Comparison of ENCODE assay signal across 8 cellular contexts in genomic region chr5:181217805-181218065, GRCh38. TPM values are rescaled to one million over a fixed set of nuclear protein-coding genes. Genes with fewer than 3 reads are reported as not detected.
DNase-seq lines count a peak whose midpoint lies in the region; ATAC-seq, FAIRE-seq and TF ChIP-seq lines count a peak whose summit lies in the region.

No MANE protein-coding gene starts in this region.

- H3K27me3 Mint-ChIP-seq in activated T-cell treated with anti-CD3 and anti-CD28 coated beads, Interleukin-2, amount 50 U/mL, for 4 hours (ENCODE audit: low read depth): peaks cover 3% of the 10 kb centered on the region

- peak overlapping the region; percentile 76 for H3K27ac ChIP-seq in left ventricle myocardium inferior (replicated peaks)
- peak overlapping the region; percentile 17 to 74 for H3K27ac ChIP-seq in small intestine (ENCODE audit: low read depth in 1 of 2, low read length in 1 of 2)

- H3K4me3 ChIP-seq in GM12875 (ENCODE audit: low read depth, low read length): peak overlapping the region; percentile 60
- peak overlapping the region; percentile 72 for H3K4me3 ChIP-seq in left ventricle myocardium inferior
- H3K4me3 ChIP-seq in small intestine (ENCODE audit: low read depth in 1 of 2, low read length in 2 of 2): peak overlapping the region in 1 of 2 donors; percentile 50

- H3K27me3 ChIP-seq in left ventricle myocardium inferior (ENCODE audit: low read depth) (no peaks in the 10 kb centered on the region), small intestine (ENCODE audit: control insufficient read depth in 2 of 2, insufficient read depth in 2 of 2, low read length in 2 of 2) (no peaks in the 10 kb centered on the region)

- H3K36me3 Mint-ChIP-seq in activated T-cell treated with anti-CD3 and anti-CD28 coated beads, Interleukin-2, amount 50 U/mL, for 4 hours (ENCODE audit: insufficient read depth): no peaks in the 10 kb centered on the region

- H3K4me1 ChIP-seq in left ventricle myocardium inferior: peaks cover 46% of the 10 kb centered on the region
- peaks cover 0 to 3% of the 10 kb centered on the region in 2 donors for H3K4me1 ChIP-seq in small intestine (ENCODE audit: control insufficient read depth in 2 of 2, insufficient read depth in 1 of 2, low read depth in 1 of 2, low read length in 1 of 2)

- no peak for FAIRE-seq in small intestine (lab: Jason Lieb, UNC)

- peaks cover 38% of the 10 kb centered on the region for H3K4me1 Mint-ChIP-seq in activated T-cell treated with anti-CD3 and anti-CD28 coated beads, Interleukin-2, amount 50 U/mL, for 4 hours (ENCODE audit: low read depth)

- no peaks in the 10 kb centered on the region for H3K9me3 Mint-ChIP-seq in activated T-cell treated with anti-CD3 and anti-CD28 coated beads, Interleukin-2, amount 50 U/mL, for 4 hours

- H3K36me3 ChIP-seq in left ventricle myocardium inferior (no peaks in the 10 kb centered on the region), small intestine (ENCODE audit: control insufficient read depth in 2 of 2, insufficient read depth in 2 of 2, low read length in 2 of 2) (no peaks in the 10 kb centered on the region)

- intact Hi-C loops in left ventricle myocardium inferior (cut with micrococcal nuclease): no loop called here

- peak overlapping the region; percentile 86 for H3K4me3 Mint-ChIP-seq in activated T-cell treated with anti-CD3 and anti-CD28 coated beads, Interleukin-2, amount 50 U/mL, for 4 hours

- H3K9me3 ChIP-seq in left ventricle myocardium inferior (replicated peaks) (no peaks in the 10 kb centered on the region), small intestine (ENCODE audit: control insufficient read depth, low read depth) (no peaks in the 10 kb centered on the region)

- WGBS in small intestine, 3 donors: 2 to 7% (median 4%) methylated on average over 13 of the region's 13 CpGs

- TF ChIP-seq CTCF in GM12875 (IDR thresholded peaks at IDR 0.05; ENCODE audit: borderline replicate concordance, insufficient read depth, low read depth, low read length) (no peak), left ventricle myocardium inferior (IDR thresholded peaks at IDR 0.05; ENCODE audit: borderline replicate concordance) (no peak)

- DNase-seq in activated T-cell treated with anti-CD3 and anti-CD28 coated beads, Interleukin-2, amount 50 U/mL, for 4 hours: no peak
- no peak for DNase-seq in left ventricle myocardium inferior
- peak; percentile 31 for DNase-seq in small intestine
- no peak for DNase-seq in GDM1 (lab: John Stamatoyannopoulos, UW)
- DNase-seq in NCI-H524 treated with DMSO at 0.1 percent for 48 hours (lab: John Stamatoyannopoulos, UW): no peak

- ATAC-seq in HG03097 (IDR thresholded peaks at IDR 0.05; ENCODE audit: low FRiP score, unreplicated experiment) (peak; percentile 11), GM21390 (IDR thresholded peaks at IDR 0.05; ENCODE audit: unreplicated experiment) (no peak)
- ATAC-seq in activated T-cell treated with anti-CD3 and anti-CD28 coated beads, Interleukin-2, amount 50 U/mL, for 4 hours: peak; percentile 3 to 10

RNA-seq across cellular contexts. Expression of gene TRIM41, which starts 5.3 kb away (rescaled TPM):
- 10 to 100 TPM; 37.6 to 39.5 (median 38.3) TPM for total RNA-seq in activated T-cell treated with anti-CD3 and anti-CD28 coated beads, Interleukin-2, amount 50 U/mL, for 4 hours
- 26.4 TPM for total RNA-seq in left ventricle myocardium inferior
- 10 to 100 TPM; 19.2 to 25.0 (median 20.3) TPM for polyA plus RNA-seq in small intestine

RNA-seq across cellular contexts. Expression of gene TRIM7, which starts 12.7 kb away (rescaled TPM):
- total RNA-seq in activated T-cell treated with anti-CD3 and anti-CD28 coated beads, Interleukin-2, amount 50 U/mL, for 4 hours: 1 to 10 TPM in 1 of 3 donors, under 1 TPM in 2; 0.18 to 2.1 (median 0.99) TPM
- total RNA-seq in left ventricle myocardium inferior: 6.4 TPM
- 1 to 10 TPM in 1 of 3 donors, under 1 TPM in 1, not detected in 1; 0.89 to 2.1 TPM for polyA plus RNA-seq in small intestine

RNA-seq across cellular contexts. Expression of gene RACK1, which starts 26.0 kb away (rescaled TPM):
- 1,000 to 10,000 TPM; 2,938 to 3,145 (median 2,972) TPM for total RNA-seq in activated T-cell treated with anti-CD3 and anti-CD28 coated beads, Interleukin-2, amount 50 U/mL, for 4 hours
- 628 TPM for total RNA-seq in left ventricle myocardium inferior
- polyA plus RNA-seq in small intestine: 1,000 to 10,000 TPM; 1,482 to 2,699 (median 2,196) TPM

RNA-seq across cellular contexts. Expression of gene TRIM52, which starts 43.2 kb away (rescaled TPM):
- total RNA-seq in activated T-cell treated with anti-CD3 and anti-CD28 coated beads, Interleukin-2, amount 50 U/mL, for 4 hours: 10 to 100 TPM; 11.4 to 12.5 (median 12.0) TPM
- total RNA-seq in left ventricle myocardium inferior: 8.5 TPM
- polyA plus RNA-seq in small intestine: 1 to 10 TPM; 2.4 to 7.8 (median 6.5) TPM
